22 cellular contexts compared by ENCODE assay signal in genomic region chr2:188986839-188987238, GRCh38. TPM values are rescaled to one million over a fixed set of nuclear protein-coding genes. Genes with fewer than 3 reads are reported as not detected.
DNase-seq lines count a peak whose midpoint lies in the region; ATAC-seq, FAIRE-seq and TF ChIP-seq lines count a peak whose summit lies in the region.
"Had no signal": no experiment of that assay in that cellular context is flagged by ENCODE, and none has a peak within 500 bp of the region (broad histone marks: within the 10 kb centered on the region; RNA-seq: fewer than 3 reads in every experiment).

No MANE protein-coding gene starts in this region.

- no peak for FAIRE-seq in GM19239 (lab: Jason Lieb, UNC)

- H3K9me3 Mint-ChIP-seq in CD14-positive monocyte, result no peaks in the 10 kb centered on the region
- H3K9me3 Mint-ChIP-seq: activated B cell treated with CpG ODN at 0.5 μM for 24 hours; activated naive CD8-positive, alpha-beta T cell treated with anti-CD3 and anti-CD28 coated beads, Interleukin-2, amount 10 ng/mL, durations not matched to agents 7 days and 5 days; activated T-helper 1 cell treated with anti-CD3 and anti-CD28 coated beads, Interleukin-12 subunit alpha, Interleukin-12 subunit beta, Interleukin-2, Interleukin-4 antibody, amounts not matched to agents 30 ng/mL and 10 ng/mL and 1 ng/mL, durations not matched to agents 14 hours and 24 hours and 36 hours; CD4-positive, alpha-beta T cell had no signal

- TF ChIP-seq CTCF in left ventricle myocardium inferior (IDR thresholded peaks at IDR 0.05; ENCODE audit: borderline replicate concordance), result no peak
- TF ChIP-seq CTCF in choroid plexus epithelial cell (conservative IDR thresholded peaks at IDR 0.05; ENCODE audit: low read depth, low read length), result no peak
- TF ChIP-seq CTCF in omental fat pad (IDR thresholded peaks at IDR 0.05), result no peak
- no peak for TF ChIP-seq CTCF in CD14-positive monocyte (IDR thresholded peaks at IDR 0.05)

- H3K9me3 ChIP-seq in left ventricle myocardium inferior (replicated peaks), result no peaks in the 10 kb centered on the region
- H3K9me3 ChIP-seq: MG63, mucosa of descending colon had no signal

- H3K27ac Mint-ChIP-seq in CD14-positive monocyte, result no peak overlapping the region
- H3K27ac Mint-ChIP-seq: activated B cell treated with CpG ODN at 0.5 μM for 24 hours; activated naive CD8-positive, alpha-beta T cell treated with anti-CD3 and anti-CD28 coated beads, Interleukin-2, amount 10 ng/mL, durations not matched to agents 7 days and 5 days; activated T-helper 1 cell treated with anti-CD3 and anti-CD28 coated beads, Interleukin-12 subunit alpha, Interleukin-12 subunit beta, Interleukin-2, Interleukin-4 antibody, amounts not matched to agents 30 ng/mL and 10 ng/mL and 1 ng/mL, durations not matched to agents 14 hours and 24 hours and 36 hours; CD4-positive, alpha-beta T cell had no signal

- ATAC-seq in Right ventricle myocardium inferior (no peak), omental fat pad (ENCODE audit: low FRiP score) (peak; percentile 43)
- ATAC-seq: left lobe of liver, mucosa of descending colon had no signal

- no peaks in the 10 kb centered on the region for H3K27me3 Mint-ChIP-seq in CD14-positive monocyte (ENCODE audit: low read depth in 3 of 3)
- H3K27me3 Mint-ChIP-seq: activated B cell treated with CpG ODN at 0.5 μM for 24 hours; CD4-positive, alpha-beta T cell had no signal

- intact Hi-C loops in left ventricle myocardium inferior (cut with micrococcal nuclease), result no loop called here
- intact Hi-C loops in Right ventricle myocardium inferior (cut with DNase I), result no loop called here
- intact Hi-C loops in CD14-positive monocyte (cut with micrococcal nuclease), result no loop called here

- peak overlapping the region; percentile 82 for H3K27ac ChIP-seq in left ventricle myocardium inferior (replicated peaks)
- H3K27ac ChIP-seq: parathyroid adenoma had no signal

- no peak overlapping the region for H3K4me3 Mint-ChIP-seq in CD14-positive monocyte
- H3K4me3 Mint-ChIP-seq: activated B cell treated with CpG ODN at 0.5 μM for 24 hours; activated naive CD8-positive, alpha-beta T cell treated with anti-CD3 and anti-CD28 coated beads, Interleukin-2, amount 10 ng/mL, durations not matched to agents 7 days and 5 days; activated T-helper 1 cell treated with anti-CD3 and anti-CD28 coated beads, Interleukin-12 subunit alpha, Interleukin-12 subunit beta, Interleukin-2, Interleukin-4 antibody, amounts not matched to agents 30 ng/mL and 10 ng/mL and 1 ng/mL, durations not matched to agents 14 hours and 24 hours and 36 hours; CD4-positive, alpha-beta T cell had no signal

- no peak for DNase-seq in left ventricle myocardium inferior
- DNase-seq in Right ventricle myocardium inferior (ENCODE audit: missing footprints), result no peak
- DNase-seq in choroid plexus epithelial cell (ENCODE audit: low read depth), result peak; percentile 72
- DNase-seq in omental fat pad (ENCODE audit: low spot score), result no peak
- DNase-seq in CD14-positive monocyte (ENCODE audit: low spot score), result no peak
- DNase-seq in AG08396 (ENCODE audit: low spot score), result no peak
- no peak for DNase-seq in GM19239 (ENCODE audit: insufficient read length, low spot score)
- no peak for DNase-seq in COR-L47 (lab: John Stamatoyannopoulos, UW)
- DNase-seq: 8988T; activated B cell treated with CpG ODN at 0.5 μM for 24 hours; activated CD8-positive, alpha-beta memory T cell treated with anti-CD3 and anti-CD28 coated beads for 24 hours; activated naive CD8-positive, alpha-beta T cell treated with anti-CD3 and anti-CD28 coated beads, Interleukin-2, amount 10 ng/mL, durations not matched to agents 7 days and 5 days; CD4-positive, alpha-beta T cell; central memory CD4-positive, alpha-beta T cell; MG63; mucosa of descending colon; NCI-H1694 treated with DMSO at 0.1 percent for 48 hours; SHP77 treated with DMSO at 0.1 percent for 48 hours; T-helper 2 cell had no signal

- no peaks in the 10 kb centered on the region for H3K36me3 Mint-ChIP-seq in CD14-positive monocyte
- H3K36me3 Mint-ChIP-seq: activated naive CD8-positive, alpha-beta T cell treated with anti-CD3 and anti-CD28 coated beads, Interleukin-2, amount 10 ng/mL, durations not matched to agents 7 days and 5 days had no signal

- no peaks in the 10 kb centered on the region for H3K4me1 Mint-ChIP-seq in CD14-positive monocyte
- H3K4me1 Mint-ChIP-seq: activated B cell treated with CpG ODN at 0.5 μM for 24 hours; activated naive CD8-positive, alpha-beta T cell treated with anti-CD3 and anti-CD28 coated beads, Interleukin-2, amount 10 ng/mL, durations not matched to agents 7 days and 5 days had no signal

- peaks cover 16% of the 10 kb centered on the region for H3K36me3 ChIP-seq in left ventricle myocardium inferior

- no peak overlapping the region for H3K4me3 ChIP-seq in left ventricle myocardium inferior
- H3K4me3 ChIP-seq in choroid plexus epithelial cell (ENCODE audit: low read depth, low read length), result no peak overlapping the region
- H3K4me3 ChIP-seq: MG63, mucosa of descending colon had no signal

- H3K4me1 ChIP-seq in left ventricle myocardium inferior, result peaks cover 17% of the 10 kb centered on the region
- H3K4me1 ChIP-seq: parathyroid adenoma had no signal

- no peaks in the 10 kb centered on the region for H3K27me3 ChIP-seq in left ventricle myocardium inferior (ENCODE audit: low read depth)
- H3K27me3 ChIP-seq: MG63 had no signal

RNA-seq across cellular contexts. Expression of gene COL3A1, which starts 12.7 kb away (rescaled TPM):
- total RNA-seq in left ventricle myocardium inferior, result 98.5 TPM
- total RNA-seq in Right ventricle myocardium inferior, result 72.7 TPM
- total RNA-seq in omental fat pad, result 100 to 1,000 TPM; 120 to 340 (median 237) TPM
- not detected for polyA plus RNA-seq in CD14-positive monocyte
- total RNA-seq: activated B cell treated with CpG ODN at 0.5 μM for 24 hours; activated naive CD8-positive, alpha-beta T cell treated with anti-CD3 and anti-CD28 coated beads, Interleukin-2, amount 10 ng/mL, durations not matched to agents 7 days and 5 days; CD4-positive, alpha-beta T cell had no signal
